In the genomic region with DNA sequence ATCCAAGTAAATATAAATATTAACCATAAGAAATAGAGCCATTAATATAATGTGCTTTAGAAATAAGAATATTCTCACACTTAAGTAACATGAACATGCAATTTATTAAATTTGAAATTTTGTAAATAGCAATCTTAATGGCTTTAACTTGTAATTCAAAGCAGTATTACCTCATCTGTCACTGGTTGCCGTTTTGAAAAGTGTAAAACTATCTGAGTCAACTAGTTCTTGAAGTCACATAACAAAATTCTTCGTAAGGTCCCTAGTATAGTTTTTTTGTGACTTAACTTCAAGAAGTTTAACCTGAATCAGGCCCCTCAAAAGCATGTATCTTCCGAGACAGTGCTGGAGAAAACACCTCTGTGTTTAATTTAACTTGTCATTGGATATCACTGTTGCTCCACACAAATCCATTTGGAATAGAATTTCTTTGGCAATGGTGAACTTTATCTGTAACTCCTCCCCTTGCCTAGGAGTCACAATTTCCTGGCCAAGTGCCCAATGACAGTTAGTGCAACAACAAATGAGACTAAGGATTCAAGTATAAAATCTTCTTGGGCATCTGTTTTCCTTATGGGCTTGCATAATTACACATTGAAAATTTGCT, we compare ENCODE assay signal across 9 cellular contexts. TPM values are rescaled to one million over a fixed set of nuclear protein-coding genes. Genes with fewer than 3 reads are reported as not detected.
DNase-seq lines count a peak whose midpoint lies in the region; ATAC-seq and TF ChIP-seq lines count a peak whose summit lies in the region.
"Had no signal": no experiment of that assay in that cellular context is flagged by ENCODE, and none has a peak within 500 bp of the region (broad histone marks: within the 10 kb centered on the region; RNA-seq: fewer than 3 reads in every experiment).

No MANE protein-coding gene starts in this region.

- H3K4me1 ChIP-seq in colonic mucosa (no peaks in the 10 kb centered on the region), mesenchymal stem cell (ENCODE audit: control insufficient read depth, insufficient read depth, low read depth, low read length) (peaks cover 2% of the 10 kb centered on the region)

- 88% methylated on average over 2 of the region's 3 CpGs for WGBS in mesenchymal stem cell

- H3K18ac ChIP-seq in mesenchymal stem cell (ENCODE audit: low read depth in 1 of 2, low read length in 2 of 2) = no peak overlapping the region

- H4K8ac ChIP-seq in mesenchymal stem cell (ENCODE audit: low read length) = no peak overlapping the region

- no peak for ATAC-seq in GM19035 (IDR thresholded peaks at IDR 0.05; ENCODE audit: unreplicated experiment)

- H3K23ac ChIP-seq in mesenchymal stem cell (ENCODE audit: low read length in 2 of 2) = no peak overlapping the region

- no peak overlapping the region for H4K91ac ChIP-seq in mesenchymal stem cell (ENCODE audit: low read length)

- H3K4me3 ChIP-seq in colonic mucosa = no peak overlapping the region
- H3K4me3 ChIP-seq in mesenchymal stem cell (ENCODE audit: insufficient read depth in 1 of 2, low read depth in 1 of 2, low read length in 2 of 2) = peak overlapping the region in 1 of 2 experiments; percentile 38

- peak; percentile 30 for DNase-seq in ACHN
- peak; percentile 22 to 24 for DNase-seq in Kasumi-1 (lab: John Stamatoyannopoulos, UW)
- peak; percentile 75 for DNase-seq in colonic mucosa
- peak; percentile 85 for DNase-seq in mesenchymal stem cell
- no peak for DNase-seq in SIG-M5 treated with dmso at 0.1 percent for 504 hours (lab: John Stamatoyannopoulos, UW; ENCODE audit: unreplicated experiment)
- DNase-seq in occipital lobe (lab: John Stamatoyannopoulos, UW) = no peak
- no peak for DNase-seq in activated gamma-delta T cell treated with Interleukin-2 at 50 U/mL for 16 hours
- DNase-seq: activated B cell treated with CpG ODN at 0.5 μM for 24 hours had no signal

- H3K9ac ChIP-seq in colonic mucosa (ENCODE audit: low read depth in 2 of 2, low read length in 2 of 2) (no peak overlapping the region), mesenchymal stem cell (ENCODE audit: low read length) (peak overlapping the region; percentile 37)

- H3K27me3 ChIP-seq in colonic mucosa = no peaks in the 10 kb centered on the region
- H3K27me3 ChIP-seq in mesenchymal stem cell (ENCODE audit: control insufficient read depth in 1 of 2, insufficient read depth in 1 of 2, low read length in 2 of 2) = no peaks in the 10 kb centered on the region

- in situ Hi-C loops in ACHN (cut with HindIII; ENCODE audit: low pct_ligation_motif_present, low pct_unique_long_range_greater_than_20kb, low sequenced_read_pairs) = no loop called here

- H3K4me2 ChIP-seq in mesenchymal stem cell (ENCODE audit: low read length, poor library complexity, severe bottlenecking) = no peak overlapping the region

- no peak for TF ChIP-seq CTCF in colonic mucosa (IDR thresholded peaks at IDR 0.05)

- peaks cover 11% of the 10 kb centered on the region for H3K79me1 ChIP-seq in mesenchymal stem cell (replicated peaks; ENCODE audit: low read length, poor library complexity, severe bottlenecking)

- intact Hi-C loops in colonic mucosa (cut with DNase I) = no loop called here

- H2BK12ac ChIP-seq in mesenchymal stem cell (ENCODE audit: low read length in 2 of 2) = no peak overlapping the region

- no peak overlapping the region for H3K4ac ChIP-seq in mesenchymal stem cell (ENCODE audit: low read depth in 1 of 2, low read length in 2 of 2)

- H2AK5ac ChIP-seq in mesenchymal stem cell (ENCODE audit: low read length, severe bottlenecking) = no peak overlapping the region

- H2BK120ac ChIP-seq in mesenchymal stem cell (ENCODE audit: low read depth, low read length) = no peak overlapping the region

- H3K14ac ChIP-seq in mesenchymal stem cell (ENCODE audit: low read length in 2 of 2) = no peak overlapping the region

- no peak overlapping the region for H2AFZ ChIP-seq in mesenchymal stem cell (ENCODE audit: low read depth, low read length)

- H3K27ac ChIP-seq in colonic mucosa (no peak overlapping the region), mesenchymal stem cell (ENCODE audit: low read length, poor library complexity, severe bottlenecking) (peak overlapping the region; percentile 13)

- no peaks in the 10 kb centered on the region for H3K36me3 ChIP-seq in colonic mucosa
- peaks cover 3 to 32% of the 10 kb centered on the region in 2 experiments for H3K36me3 ChIP-seq in mesenchymal stem cell (ENCODE audit: control insufficient read depth in 1 of 2, insufficient read depth in 2 of 2, low read depth in 1 of 2, low read length in 2 of 2)

- H3K9me3 ChIP-seq in colonic mucosa (no peaks in the 10 kb centered on the region), mesenchymal stem cell (ENCODE audit: control insufficient read depth, low read length) (no peaks in the 10 kb centered on the region)

- no peak overlapping the region for H2BK5ac ChIP-seq in mesenchymal stem cell (ENCODE audit: low read depth, low read length, poor library complexity, severe bottlenecking)

- H2BK15ac ChIP-seq in mesenchymal stem cell (ENCODE audit: low read depth, poor library complexity, severe bottlenecking) = no peak overlapping the region

RNA-seq across cellular contexts. Expression of a gene that starts 47.1 kb away (rescaled TPM):
- total RNA-seq in colonic mucosa = 10 to 100 TPM; 59.6 to 89.5 TPM
- polyA plus RNA-seq in mesenchymal stem cell (2013, experiment 1 of 2) = 52.2 TPM
- polyA plus RNA-seq in mesenchymal stem cell (2013, experiment 2 of 2) = 52.9 TPM
- total RNA-seq in occipital lobe = 96.7 TPM

Comparison
In these comparisons a context has a peak if more than half of its experiments do, and no peak if none do; other contexts are left out.
1. DNase-seq: peak in ACHN (single experiment), Kasumi-1 (2 of 2), colonic mucosa (single experiment) and mesenchymal stem cell (single experiment); none in SIG-M5 treated with dmso at 0.1 percent for 504 hours (single experiment), occipital lobe (single experiment) and activated gamma-delta T cell treated with Interleukin-2 at 50 U/mL for 16 hours (single experiment).